ENCODE assay signal across 18 cellular contexts in the genomic region with DNA sequence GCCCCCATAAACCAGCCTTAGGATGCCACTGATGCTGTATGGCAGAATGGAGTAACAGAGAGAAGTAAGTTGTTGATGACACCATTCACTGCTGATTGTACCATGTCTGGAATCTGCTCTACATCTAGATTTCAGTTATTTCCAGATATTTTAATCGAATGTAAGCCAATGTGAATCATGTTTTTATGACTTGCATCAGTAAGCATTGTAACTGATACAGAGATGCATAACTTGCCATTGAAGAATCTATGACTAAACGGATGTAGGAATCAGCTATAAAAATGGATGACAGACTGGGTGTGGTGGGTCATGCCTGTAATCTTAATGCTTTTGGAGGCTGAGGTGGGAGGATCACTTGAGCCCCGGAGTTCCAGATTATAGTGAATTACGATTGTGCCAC.
A peak's percentile ranks its signal among the peaks of the same experiment; 100 is the strongest.
DNase-seq lines count a peak whose midpoint lies in the region; ATAC-seq and TF ChIP-seq lines count a peak whose summit lies in the region.
"Had no signal": no experiment of that assay in that cellular context is flagged by ENCODE, and none has a peak within 500 bp of the region (broad histone marks: within the 10 kb centered on the region; RNA-seq: fewer than 3 reads in every experiment).

No MANE protein-coding gene starts in this region.

- H3K36me3 ChIP-seq in BJ (ENCODE audit: control insufficient read depth, insufficient read depth, low read length) = no peaks in the 10 kb centered on the region
- H3K36me3 ChIP-seq: BE2C, left ventricle myocardium inferior had no signal

- H3K4me3 ChIP-seq in BJ (ENCODE audit: low read depth, low read length) (no peak overlapping the region), astrocyte of the spinal cord (ENCODE audit: low read depth, low read length) (no peak overlapping the region)
- H3K4me3 ChIP-seq: body of pancreas, left ventricle myocardium inferior had no signal

- peak; percentile 57 for DNase-seq in BJ (ENCODE audit: low read depth)
- DNase-seq in HT1080 (ENCODE audit: low read depth) = peak; percentile 72
- peak; percentile 20 for DNase-seq in astrocyte of the spinal cord (ENCODE audit: low read depth, low spot score)
- DNase-seq in kidney tubule cell (ENCODE audit: low spot score) = peak; percentile 45
- DNase-seq in posterior cingulate gyrus = no peak
- no peak for DNase-seq in COR-L47 (lab: John Stamatoyannopoulos, UW)
- DNase-seq: activated CD4-positive, CD25-positive, alpha-beta regulatory T cell; activated gamma-delta T cell; BE2C; body of pancreas; H7; left ventricle myocardium inferior; naive B cell; NCI-H82; RPMI8226 had no signal

- ATAC-seq in GM18502 (IDR thresholded peaks at IDR 0.05; ENCODE audit: poor library complexity, unreplicated experiment) (no peak), GM18517 (IDR thresholded peaks at IDR 0.05; ENCODE audit: unreplicated experiment) (no peak)
- ATAC-seq: body of pancreas, HepG2 had no signal

- in situ Hi-C loops in astrocyte of the spinal cord (cut with HindIII; ENCODE audit: low sequenced_read_pairs) = no loop called here

- TF ChIP-seq CTCF in BJ (IDR thresholded peaks at IDR 0.05; ENCODE audit: insufficient read depth, low read depth, low read length) = no peak
- TF ChIP-seq CTCF in astrocyte of the spinal cord (IDR thresholded peaks at IDR 0.05; ENCODE audit: low read depth, low read length) = no peak

- H3K27me3 ChIP-seq in BJ (ENCODE audit: control insufficient read depth, insufficient read depth, low read length) = no peaks in the 10 kb centered on the region
- H3K27me3 ChIP-seq: BE2C, body of pancreas had no signal

- CTCF ChIA-PET in BJ (lab: Yijun Ruan, JAX) = interaction anchor here (0.6 to 1.3 kb wide), 3 partner anchors 23 to 910 kb away, joined by 3 read pairs; no protein-coding TSS in a partner anchor

- POLR2A ChIA-PET in BJ (lab: Charles Lee) = no interaction called here

- intact Hi-C loops in posterior cingulate gyrus (cut with DNase I) = no loop called here

Comparison
In these comparisons a context has a peak if more than half of its experiments do, and no peak if none do; other contexts are left out.
1. DNase-seq: peak in BJ (single experiment), HT1080 (single experiment), astrocyte of the spinal cord (single experiment) and kidney tubule cell (single experiment); none in posterior cingulate gyrus (0 of 10) and COR-L47 (single experiment).